ENCODE assay signal across 29 cellular contexts in the genomic region with DNA sequence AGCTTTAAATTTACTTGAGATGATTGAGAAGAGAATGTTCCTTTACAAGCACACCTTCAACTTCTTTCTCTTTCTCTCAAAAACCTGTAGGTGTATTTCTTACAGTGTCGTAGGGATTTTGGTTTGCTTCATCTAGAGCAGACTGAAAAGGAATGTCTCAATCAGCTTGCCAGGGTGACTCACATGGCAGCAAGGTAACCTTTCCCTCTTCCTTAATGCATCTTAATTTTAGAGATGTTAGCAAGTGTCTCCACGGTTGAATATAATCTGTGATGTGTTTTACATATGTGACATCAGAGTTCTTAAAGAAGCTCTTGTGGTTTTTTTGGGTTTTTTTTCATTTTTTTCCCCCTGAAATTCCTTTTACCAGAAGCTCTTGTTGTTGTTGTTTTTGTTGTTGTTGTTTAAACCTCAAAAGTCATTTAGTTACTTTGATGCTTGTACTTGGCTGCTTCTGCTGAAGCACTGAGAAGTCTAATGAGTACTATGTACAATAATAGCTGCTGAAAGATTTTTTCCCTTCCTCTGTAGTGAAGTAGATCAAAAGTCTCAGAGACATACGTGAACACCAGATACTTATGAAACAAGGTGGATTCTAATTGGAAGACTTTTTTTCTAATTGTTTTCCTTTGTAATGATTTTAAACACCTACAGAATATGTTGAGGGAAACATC.
DNase-seq lines count a peak whose midpoint lies in the region; ATAC-seq and TF ChIP-seq lines count a peak whose summit lies in the region.
"Had no signal": no experiment of that assay in that cellular context is flagged by ENCODE, and none has a peak within 500 bp of the region (broad histone marks: within the 10 kb centered on the region; RNA-seq: fewer than 3 reads in every experiment).

No MANE protein-coding gene starts in this region.

- TF ChIP-seq EP300 in stomach (IDR thresholded peaks at IDR 0.05): no peak

- H3K36me3 Mint-ChIP-seq in endodermal cell (ENCODE audit: low read depth): peaks cover 20% of the 10 kb centered on the region
- H3K36me3 Mint-ChIP-seq: stimulated activated effector memory CD8-positive, alpha-beta T cell treated with anti-CD3 and anti-CD28 coated beads, Interleukin-12 subunit alpha, Interleukin-12 subunit beta, amount 100 ng/mL, for 72 hours had no signal

- ATAC-seq in GM19035 (IDR thresholded peaks at IDR 0.05; ENCODE audit: unreplicated experiment) (peak; percentile 67), GM21360 (IDR thresholded peaks at IDR 0.05; ENCODE audit: unreplicated experiment) (peak; percentile 46), HG03432 (IDR thresholded peaks at IDR 0.05; ENCODE audit: unreplicated experiment) (peak; percentile 45), HG03342 (IDR thresholded peaks at IDR 0.05; ENCODE audit: unreplicated experiment) (no peak), HG03196 (IDR thresholded peaks at IDR 0.05; ENCODE audit: unreplicated experiment) (no peak)
- ATAC-seq: activated T-cell treated with anti-CD3 and anti-CD28 coated beads, Interleukin-2, amount 50 U/mL, for 4 hours; esophagus mucosa; left colon; right lobe of liver; stimulated activated effector memory CD8-positive, alpha-beta T cell treated with anti-CD3 and anti-CD28 coated beads, Interleukin-12 subunit alpha, Interleukin-12 subunit beta, amount 100 ng/mL, for 72 hours; upper lobe of right lung had no signal

- H3K27me3 ChIP-seq in endodermal cell (ENCODE audit: control insufficient read depth, insufficient read depth, low read length, poor library complexity, severe bottlenecking) (no peaks in the 10 kb centered on the region), stomach (no peaks in the 10 kb centered on the region)
- H3K27me3 ChIP-seq: BLaER1 treated with 17β-estradiol and CSF1 and Interleukin-3, amounts not matched to agents 10 nM and 100 nM; cardiac muscle cell; right lobe of liver; upper lobe of right lung had no signal

- H3K27ac Mint-ChIP-seq in endodermal cell: peak overlapping the region; percentile 12
- H3K27ac Mint-ChIP-seq: memory B cell; stimulated activated effector memory CD8-positive, alpha-beta T cell treated with anti-CD3 and anti-CD28 coated beads, Interleukin-12 subunit alpha, Interleukin-12 subunit beta, amount 100 ng/mL, for 72 hours had no signal

- TF ChIP-seq CTCF in endodermal cell (conservative IDR thresholded peaks at IDR 0.05): no peak
- no peak for TF ChIP-seq CTCF in stomach (IDR thresholded peaks at IDR 0.05)

- no peak for DNase-seq in endodermal cell
- DNase-seq in stomach: no peak
- DNase-seq: activated T-cell treated with anti-CD3 and anti-CD28 coated beads, Interleukin-2, amount 50 U/mL, for 4 hours; amygdala; DMS53; effector memory CD4-positive, alpha-beta T cell; foreskin melanocyte; left colon; NCI-H146; NCI-H2107; right lobe of liver; RPMI8226; stimulated activated CD4-positive, alpha-beta T cell treated with anti-CD3 and anti-CD28 coated beads, Interleukin-2, amount 100 ng/mL, for 48 hours; T-helper 2 cell; upper lobe of right lung had no signal

- no peaks in the 10 kb centered on the region for H3K9me3 Mint-ChIP-seq in endodermal cell
- H3K9me3 Mint-ChIP-seq: activated T-cell treated with anti-CD3 and anti-CD28 coated beads, Interleukin-2, amount 50 U/mL, for 4 hours; memory B cell; neural crest cell; stimulated activated effector memory CD8-positive, alpha-beta T cell treated with anti-CD3 and anti-CD28 coated beads, Interleukin-12 subunit alpha, Interleukin-12 subunit beta, amount 100 ng/mL, for 72 hours had no signal

- H3K27ac ChIP-seq in endodermal cell (ENCODE audit: low read depth, low read length) (no peak overlapping the region), stomach (no peak overlapping the region)
- H3K27ac ChIP-seq: BLaER1 treated with 17β-estradiol and CSF1 and Interleukin-3, amounts not matched to agents 10 nM and 100 nM; cardiac muscle cell; coronary artery; parathyroid adenoma; right lobe of liver; SK-N-MC; upper lobe of right lung had no signal

- H3K4me1 ChIP-seq in endodermal cell (ENCODE audit: control insufficient read depth, insufficient read depth, low read length) (no peaks in the 10 kb centered on the region), stomach (no peaks in the 10 kb centered on the region)
- H3K4me1 ChIP-seq: BLaER1 treated with 17β-estradiol and CSF1 and Interleukin-3, amounts not matched to agents 10 nM and 100 nM; parathyroid adenoma; right lobe of liver; upper lobe of right lung had no signal

- peaks cover 2% of the 10 kb centered on the region for H3K4me1 Mint-ChIP-seq in endodermal cell
- H3K4me1 Mint-ChIP-seq: neural crest cell; stimulated activated effector memory CD8-positive, alpha-beta T cell treated with anti-CD3 and anti-CD28 coated beads, Interleukin-12 subunit alpha, Interleukin-12 subunit beta, amount 100 ng/mL, for 72 hours had no signal

- no peak overlapping the region for H3K9ac ChIP-seq in endodermal cell (ENCODE audit: extremely low read depth, low read length, poor library complexity, severe bottlenecking)
- H3K9ac ChIP-seq: BLaER1 treated with 17β-estradiol and CSF1 and Interleukin-3, amounts not matched to agents 10 nM and 100 nM; parathyroid adenoma had no signal

- peaks cover 31% of the 10 kb centered on the region for H3K36me3 ChIP-seq in endodermal cell (ENCODE audit: control insufficient read depth, insufficient read depth, low read length)
- H3K36me3 ChIP-seq in stomach: peaks cover 6 to 50% (median 36%) of the 10 kb centered on the region in 4 donors
- H3K36me3 ChIP-seq: right lobe of liver, upper lobe of right lung had no signal

- TF ChIP-seq POLR2A in stomach (IDR thresholded peaks at IDR 0.05): no peak

- H3K4me3 ChIP-seq in endodermal cell (ENCODE audit: low read length) (no peak overlapping the region), stomach (no peak overlapping the region)
- H3K4me3 ChIP-seq: BLaER1 treated with 17β-estradiol and CSF1 and Interleukin-3, amounts not matched to agents 10 nM and 100 nM; cardiac muscle cell; coronary artery; right lobe of liver; SK-N-MC; upper lobe of right lung had no signal

- H3K27me3 Mint-ChIP-seq in endodermal cell (ENCODE audit: insufficient read depth): no peaks in the 10 kb centered on the region
- H3K27me3 Mint-ChIP-seq: memory B cell had no signal

- H3K9me3 ChIP-seq in endodermal cell (ENCODE audit: control insufficient read depth, low read length): no peaks in the 10 kb centered on the region
- H3K9me3 ChIP-seq in stomach: no peaks in the 10 kb centered on the region
- H3K9me3 ChIP-seq: BLaER1 treated with 17β-estradiol and CSF1 and Interleukin-3, amounts not matched to agents 10 nM and 100 nM; right lobe of liver; upper lobe of right lung had no signal

- intact Hi-C loops in stomach (cut with DNase I; ENCODE audit: low total_unique reads): no loop called here

- H3K4me3 Mint-ChIP-seq in endodermal cell: no peak overlapping the region
- H3K4me3 Mint-ChIP-seq: activated T-cell treated with anti-CD3 and anti-CD28 coated beads, Interleukin-2, amount 50 U/mL, for 4 hours; memory B cell; neural crest cell; stimulated activated effector memory CD8-positive, alpha-beta T cell treated with anti-CD3 and anti-CD28 coated beads, Interleukin-12 subunit alpha, Interleukin-12 subunit beta, amount 100 ng/mL, for 72 hours had no signal

- 90 to 92% methylated on average over 2 to 3 of the region's 3 CpGs for WGBS in endodermal cell (ENCODE audit: insufficient coverage in 1 of 2, insufficient read length in 1 of 2), 2 experiments
- 81 to 91% (median 86%) methylated on average over 3 of the region's 3 CpGs for WGBS in stomach, 5 donors

Comparison
In these comparisons a context has a peak if more than half of its experiments do, and no peak if none do; other contexts are left out.
1. ATAC-seq: peak in GM19035 (single experiment), GM21360 (single experiment) and HG03432 (single experiment); none in HG03342 (single experiment) and HG03196 (single experiment).